Comparison of ENCODE assay signal across 21 cellular contexts in genomic region chr1:235315173-235315572, GRCh38.
"Had no signal": no experiment of that assay in that cellular context is flagged by ENCODE, and none has a peak within 500 bp of the region (broad histone marks: within the 10 kb centered on the region; RNA-seq: fewer than 3 reads in every experiment).

No MANE protein-coding gene starts in this region.

- H3K27me3 Mint-ChIP-seq: central memory CD8-positive, alpha-beta T cell; naive B cell; stimulated activated naive B cell treated with anti-CD40 and anti-IgM and Interleukin-4, amounts not matched to agents 10 μg/mL and 1 μg/mL and 100 μg/mL, for 72 hours had no signal

- H3K27ac Mint-ChIP-seq: activated naive CD4-positive, alpha-beta T cell treated with anti-CD3 and anti-CD28 coated beads, Interleukin-2, amount 50 U/mL, for 72 hours; activated T-helper 2 cell treated with anti-CD3 and anti-CD28 coated beads, Interferon-gamma antibody, Interleukin-2, Interleukin-4, amounts not matched to agents 10 μg/mL and 5 μg/mL and 100 μg/mL, durations not matched to agents 14 hours and 24 hours and 36 hours; stimulated activated naive B cell treated with anti-CD40 and anti-IgM and Interleukin-4, amounts not matched to agents 10 μg/mL and 1 μg/mL and 100 μg/mL, for 72 hours had no signal

- H3K4me3 ChIP-seq: coronary artery, esophagus squamous epithelium, transverse colon had no signal

- DNase-seq: activated CD4-positive, alpha-beta T cell treated with anti-CD3 and anti-CD28 coated beads, Interleukin-2, amount 50 U/mL, for 4 hours; amygdala; esophagus squamous epithelium; hippocampal formation; naive B cell; retina; stimulated activated CD4-positive, alpha-beta T cell treated with anti-CD3 and anti-CD28 coated beads, Interleukin-15, amount 100 ng/mL, for 24 hours; stimulated activated CD4-positive, alpha-beta T cell treated with anti-CD3 and anti-CD28 coated beads, Interleukin-4, amount 100 ng/mL, for 1 hour; stimulated activated naive B cell treated with anti-CD40 and anti-IgM and Interleukin-4, amounts not matched to agents 10 μg/mL and 1 μg/mL and 100 μg/mL, for 72 hours; substantia nigra; T-helper 9 cell; transverse colon had no signal

- ATAC-seq: activated CD4-positive, CD25-positive, alpha-beta regulatory T cell treated with anti-CD3 and anti-CD28 coated beads, Interleukin-2, amount 50 U/mL, for 24 hours; activated naive CD4-positive, alpha-beta T cell treated with anti-CD3 and anti-CD28 coated beads, Interleukin-2, amount 50 U/mL, for 72 hours; left lobe of liver; stimulated activated naive B cell treated with anti-CD40 and anti-IgM and Interleukin-4, amounts not matched to agents 10 μg/mL and 1 μg/mL and 100 μg/mL, for 72 hours had no signal

- H3K36me3 ChIP-seq: transverse colon had no signal

- H3K27ac ChIP-seq: coronary artery, transverse colon had no signal

- H3K27me3 ChIP-seq: esophagus squamous epithelium, transverse colon had no signal

- H3K4me3 Mint-ChIP-seq: stimulated activated naive B cell treated with anti-CD40 and anti-IgM and Interleukin-4, amounts not matched to agents 10 μg/mL and 1 μg/mL and 100 μg/mL, for 72 hours had no signal

- H3K9me3 ChIP-seq: esophagus squamous epithelium, transverse colon had no signal

- H3K9me3 Mint-ChIP-seq: activated naive CD4-positive, alpha-beta T cell treated with anti-CD3 and anti-CD28 coated beads, Interleukin-2, amount 50 U/mL, for 72 hours; activated T-helper 2 cell treated with anti-CD3 and anti-CD28 coated beads, Interferon-gamma antibody, Interleukin-2, Interleukin-4, amounts not matched to agents 10 μg/mL and 5 μg/mL and 100 μg/mL, durations not matched to agents 14 hours and 24 hours and 36 hours; brain; central memory CD8-positive, alpha-beta T cell; naive B cell; stimulated activated naive B cell treated with anti-CD40 and anti-IgM and Interleukin-4, amounts not matched to agents 10 μg/mL and 1 μg/mL and 100 μg/mL, for 72 hours had no signal

- FAIRE-seq: endothelial cell of umbilical vein, keratinocyte had no signal
